ENCODE assay signal across 28 cellular contexts in the genomic region with DNA sequence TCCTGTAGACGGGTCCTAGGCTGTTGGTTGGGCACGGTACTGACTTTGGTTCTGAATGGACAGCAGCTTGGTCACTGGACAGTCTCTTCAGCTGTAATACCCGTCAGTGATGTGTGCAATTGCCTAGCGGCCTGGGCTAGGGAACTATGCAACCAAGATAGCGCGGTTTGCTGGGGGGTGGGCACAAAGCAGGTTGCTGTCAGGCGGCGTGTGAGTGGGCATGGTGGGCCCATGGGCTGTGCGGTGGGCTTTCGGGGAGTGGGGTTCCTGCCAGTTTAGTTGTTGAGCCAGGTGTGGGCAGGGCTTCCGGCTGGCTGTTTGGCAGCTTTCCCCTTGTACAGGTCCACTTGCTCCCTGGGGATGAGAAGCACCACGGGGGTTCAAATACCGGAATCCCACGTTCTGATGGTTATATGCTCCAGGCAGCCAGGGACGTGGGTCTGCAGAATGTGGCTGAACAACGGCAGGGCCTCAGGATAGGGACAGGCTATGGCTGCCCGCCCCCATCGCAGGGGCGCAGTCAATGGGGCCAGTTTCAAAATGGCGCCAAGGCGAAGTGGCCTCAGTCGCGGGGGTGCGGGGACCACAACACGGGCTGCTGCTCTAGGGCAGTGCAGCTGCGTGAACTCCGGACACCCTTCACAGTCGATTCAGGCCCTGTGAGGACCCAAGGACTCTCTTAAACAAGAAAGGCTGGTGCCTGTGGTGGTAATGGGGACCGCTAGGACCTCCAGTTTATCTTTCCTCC.
"Had no signal": no experiment of that assay in that cellular context is flagged by ENCODE, and none has a peak within 500 bp of the region (broad histone marks: within the 10 kb centered on the region; RNA-seq: fewer than 3 reads in every experiment).

No MANE protein-coding gene starts in this region.

- DNase-seq: activated CD4-positive, alpha-beta T cell treated with anti-CD3 and anti-CD28 coated beads for 36 hours; activated CD4-positive, alpha-beta T cell treated with anti-CD3 and anti-CD28 coated beads, Interleukin-2, amount 50 U/mL, for 1 hour; activated CD4-positive, alpha-beta T cell treated with anti-CD3 and anti-CD28 coated beads, Interleukin-2, amount 50 U/mL, for 48 hours; activated CD4-positive, CD25-positive, alpha-beta regulatory T cell; activated CD4-positive, CD25-positive, alpha-beta regulatory T cell treated with anti-CD3 and anti-CD28 coated beads, Interleukin-2, amount 50 U/mL, for 72 hours; activated CD8-positive, alpha-beta memory T cell treated with anti-CD3 and anti-CD28 coated beads for 24 hours; activated CD8-positive, alpha-beta T cell treated with anti-CD3 and anti-CD28 coated beads for 36 hours; activated effector memory CD4-positive, alpha-beta T cell treated with anti-CD3 and anti-CD28 coated beads, Interleukin-2, amount 50 U/mL, for 16 hours; activated naive CD4-positive, alpha-beta T cell treated with anti-CD3 and anti-CD28 coated beads for 36 hours; activated naive CD8-positive, alpha-beta T cell treated with anti-CD3 and anti-CD28 coated beads for 36 hours; activated naive CD8-positive, alpha-beta T cell treated with anti-CD3 and anti-CD28 coated beads, Interleukin-2, amount 50 U/mL, for 24 hours; activated T-cell treated with anti-CD3 and anti-CD28 coated beads, Interleukin-2, amount 50 U/mL, for 48 hours; adrenal gland; amygdala; aorta; body of pancreas; caudate nucleus; effector memory CD4-positive, alpha-beta T cell; endodermal cell; foreskin fibroblast; head of caudate nucleus; T-helper 2 cell had no signal

- H3K36me3 ChIP-seq: adrenal gland had no signal

- H3K27me3 ChIP-seq: adrenal gland, body of pancreas had no signal

- FAIRE-seq: colon, frontal cortex had no signal

- H3K9me3 Mint-ChIP-seq: activated naive CD4-positive, alpha-beta T cell treated with anti-CD3 and anti-CD28 coated beads, Interleukin-2, amount 50 U/mL, for 24 hours; activated T-helper 1 cell treated with anti-CD3 and anti-CD28 coated beads, Interleukin-12 subunit alpha, Interleukin-12 subunit beta, Interleukin-2, Interleukin-4 antibody, amounts not matched to agents 30 ng/mL and 10 ng/mL and 1 ng/mL, durations not matched to agents 14 hours and 24 hours and 36 hours; activated T-helper 2 cell treated with anti-CD3 and anti-CD28 coated beads, Interferon-gamma antibody, Interleukin-2, Interleukin-4, amounts not matched to agents 10 μg/mL and 5 μg/mL and 100 μg/mL, durations not matched to agents 14 hours and 24 hours and 36 hours; endodermal cell had no signal

- H3K4me3 ChIP-seq: adrenal gland, body of pancreas had no signal

- H3K27ac ChIP-seq: adrenal gland, body of pancreas had no signal

- H3K27ac Mint-ChIP-seq: activated CD4-positive, alpha-beta T cell treated with anti-CD3 and anti-CD28 coated beads for 36 hours; activated CD8-positive, alpha-beta T cell treated with anti-CD3 and anti-CD28 coated beads for 36 hours; activated naive CD4-positive, alpha-beta T cell treated with anti-CD3 and anti-CD28 coated beads for 36 hours; activated naive CD4-positive, alpha-beta T cell treated with anti-CD3 and anti-CD28 coated beads, Interleukin-2, amount 50 U/mL, for 24 hours; activated naive CD8-positive, alpha-beta T cell treated with anti-CD3 and anti-CD28 coated beads for 36 hours; activated naive CD8-positive, alpha-beta T cell treated with anti-CD3 and anti-CD28 coated beads, Interleukin-2, amount 50 U/mL, for 24 hours; activated T-helper 1 cell treated with anti-CD3 and anti-CD28 coated beads, Interleukin-12 subunit alpha, Interleukin-12 subunit beta, Interleukin-2, Interleukin-4 antibody, amounts not matched to agents 30 ng/mL and 10 ng/mL and 1 ng/mL, durations not matched to agents 14 hours and 24 hours and 36 hours; activated T-helper 2 cell treated with anti-CD3 and anti-CD28 coated beads, Interferon-gamma antibody, Interleukin-2, Interleukin-4, amounts not matched to agents 10 μg/mL and 5 μg/mL and 100 μg/mL, durations not matched to agents 14 hours and 24 hours and 36 hours; endodermal cell had no signal

- H3K4me3 Mint-ChIP-seq: activated CD4-positive, alpha-beta T cell treated with anti-CD3 and anti-CD28 coated beads for 36 hours; activated CD8-positive, alpha-beta T cell treated with anti-CD3 and anti-CD28 coated beads for 36 hours; activated naive CD4-positive, alpha-beta T cell treated with anti-CD3 and anti-CD28 coated beads for 36 hours; activated naive CD4-positive, alpha-beta T cell treated with anti-CD3 and anti-CD28 coated beads, Interleukin-2, amount 50 U/mL, for 24 hours; activated naive CD8-positive, alpha-beta T cell treated with anti-CD3 and anti-CD28 coated beads for 36 hours; activated naive CD8-positive, alpha-beta T cell treated with anti-CD3 and anti-CD28 coated beads, Interleukin-2, amount 50 U/mL, for 24 hours; activated T-helper 1 cell treated with anti-CD3 and anti-CD28 coated beads, Interleukin-12 subunit alpha, Interleukin-12 subunit beta, Interleukin-2, Interleukin-4 antibody, amounts not matched to agents 30 ng/mL and 10 ng/mL and 1 ng/mL, durations not matched to agents 14 hours and 24 hours and 36 hours; endodermal cell had no signal

- ATAC-seq: activated CD4-positive, alpha-beta T cell treated with anti-CD3 and anti-CD28 coated beads for 36 hours; activated CD8-positive, alpha-beta T cell treated with anti-CD3 and anti-CD28 coated beads for 36 hours; activated naive CD8-positive, alpha-beta T cell treated with anti-CD3 and anti-CD28 coated beads, Interleukin-2, amount 50 U/mL, for 24 hours; body of pancreas; esophagus mucosa had no signal

- H3K36me3 Mint-ChIP-seq: activated naive CD4-positive, alpha-beta T cell treated with anti-CD3 and anti-CD28 coated beads, Interleukin-2, amount 50 U/mL, for 24 hours; activated naive CD8-positive, alpha-beta T cell treated with anti-CD3 and anti-CD28 coated beads for 36 hours had no signal

- H3K9me3 ChIP-seq: adrenal gland, body of pancreas had no signal

- H3K27me3 Mint-ChIP-seq: activated CD4-positive, alpha-beta T cell treated with anti-CD3 and anti-CD28 coated beads for 36 hours; activated CD8-positive, alpha-beta T cell treated with anti-CD3 and anti-CD28 coated beads for 36 hours; activated naive CD4-positive, alpha-beta T cell treated with anti-CD3 and anti-CD28 coated beads, Interleukin-2, amount 50 U/mL, for 24 hours; activated naive CD8-positive, alpha-beta T cell treated with anti-CD3 and anti-CD28 coated beads for 36 hours; activated naive CD8-positive, alpha-beta T cell treated with anti-CD3 and anti-CD28 coated beads, Interleukin-2, amount 50 U/mL, for 24 hours had no signal

- H3K4me1 ChIP-seq: adrenal gland, body of pancreas had no signal

- H3K4me1 Mint-ChIP-seq: activated CD4-positive, alpha-beta T cell treated with anti-CD3 and anti-CD28 coated beads for 36 hours; activated naive CD4-positive, alpha-beta T cell treated with anti-CD3 and anti-CD28 coated beads, Interleukin-2, amount 50 U/mL, for 24 hours; activated naive CD8-positive, alpha-beta T cell treated with anti-CD3 and anti-CD28 coated beads for 36 hours; activated naive CD8-positive, alpha-beta T cell treated with anti-CD3 and anti-CD28 coated beads, Interleukin-2, amount 50 U/mL, for 24 hours; endodermal cell had no signal
